26 cellular contexts compared by ENCODE assay signal in genomic region chr11:73743045-73743444, GRCh38.
"Had no signal": no experiment of that assay in that cellular context is flagged by ENCODE, and none has a peak within 500 bp of the region (broad histone marks: within the 10 kb centered on the region; RNA-seq: fewer than 3 reads in every experiment).

No MANE protein-coding gene starts in this region.

- H3K27me3 Mint-ChIP-seq: activated CD4-positive, alpha-beta memory T cell treated with anti-CD3 and anti-CD28 coated beads, Interleukin-2, amount 10 ng/mL, durations not matched to agents 7 days and 5 days; activated naive CD8-positive, alpha-beta T cell treated with anti-CD3 and anti-CD28 coated beads, Interleukin-2, amount 10 ng/mL, durations not matched to agents 7 days and 5 days; activated T-helper 17 cell treated with anti-CD3 and anti-CD28 coated beads, Interleukin-2, amount 50 U/mL, for 72 hours had no signal

- H3K4me3 ChIP-seq: adrenal gland, K562, Peyer's patch, SJCRH30 had no signal

- H3K9me3 Mint-ChIP-seq: activated CD4-positive, alpha-beta memory T cell treated with anti-CD3 and anti-CD28 coated beads, Interleukin-2, amount 10 ng/mL, durations not matched to agents 7 days and 5 days; activated naive CD4-positive, alpha-beta T cell treated with anti-CD3 and anti-CD28 coated beads for 36 hours; activated naive CD8-positive, alpha-beta T cell treated with anti-CD3 and anti-CD28 coated beads, Interleukin-2, amount 10 ng/mL, durations not matched to agents 7 days and 5 days; activated T-helper 17 cell treated with anti-CD3 and anti-CD28 coated beads, Interleukin-2, amount 50 U/mL, for 72 hours had no signal

- ATAC-seq: activated T-helper 17 cell treated with anti-CD3 and anti-CD28 coated beads, Interleukin-2, amount 50 U/mL, for 72 hours; K562; SK-N-SH treated with all-trans-retinoic acid at 6 μM for 48 hours had no signal

- FAIRE-seq: K562 had no signal

- H3K27me3 ChIP-seq: adrenal gland, Peyer's patch, SJCRH30 had no signal

- H3K27ac Mint-ChIP-seq: activated CD4-positive, alpha-beta memory T cell treated with anti-CD3 and anti-CD28 coated beads, Interleukin-2, amount 10 ng/mL, durations not matched to agents 7 days and 5 days; activated naive CD4-positive, alpha-beta T cell treated with anti-CD3 and anti-CD28 coated beads for 36 hours; activated naive CD8-positive, alpha-beta T cell treated with anti-CD3 and anti-CD28 coated beads, Interleukin-2, amount 10 ng/mL, durations not matched to agents 7 days and 5 days; activated T-helper 17 cell treated with anti-CD3 and anti-CD28 coated beads, Interleukin-2, amount 50 U/mL, for 72 hours had no signal

- H3K9me3 ChIP-seq: adrenal gland, Peyer's patch, SJCRH30 had no signal

- H3K27ac ChIP-seq: adrenal gland, Peyer's patch, RWPE1, SJCRH30 had no signal

- H3K4me3 Mint-ChIP-seq: activated CD4-positive, alpha-beta memory T cell treated with anti-CD3 and anti-CD28 coated beads, Interleukin-2, amount 10 ng/mL, durations not matched to agents 7 days and 5 days; activated naive CD4-positive, alpha-beta T cell treated with anti-CD3 and anti-CD28 coated beads for 36 hours; activated naive CD8-positive, alpha-beta T cell treated with anti-CD3 and anti-CD28 coated beads, Interleukin-2, amount 10 ng/mL, durations not matched to agents 7 days and 5 days; activated T-helper 17 cell treated with anti-CD3 and anti-CD28 coated beads, Interleukin-2, amount 50 U/mL, for 72 hours had no signal

- H3K4me1 ChIP-seq: Peyer's patch, SJCRH30 had no signal

- DNase-seq: activated CD4-positive, alpha-beta memory T cell treated with anti-CD3 and anti-CD28 coated beads, Interleukin-2, amount 10 ng/mL, durations not matched to agents 7 days and 5 days; activated CD4-positive, alpha-beta T cell treated with anti-CD3 and anti-CD28 coated beads, Interleukin-2, amount 50 U/mL, for 1 hour; activated CD4-positive, CD25-positive, alpha-beta regulatory T cell; activated gamma-delta T cell; activated naive CD4-positive, alpha-beta T cell treated with anti-CD3 and anti-CD28 coated beads for 36 hours; activated naive CD8-positive, alpha-beta T cell treated with anti-CD3 and anti-CD28 coated beads, Interleukin-2, amount 10 ng/mL, durations not matched to agents 7 days and 5 days; activated T-cell treated with anti-CD3 and anti-CD28 coated beads for 4 hours; activated T-cell treated with anti-CD3 and anti-CD28 coated beads, Interleukin-2, amount 50 U/mL, for 48 hours; adrenal gland; anterior cingulate cortex; Karpas-422; MM.1S; NCI-H1105; NCI-H1436; NCI-H1694 treated with DMSO at 0.1 percent for 48 hours; NCI-H2029 treated with DMSO at 0.1 percent for 48 hours; NCI-H345; NCI-H510A; Peyer's patch; Right ventricle myocardium superior; SJCRH30; SW 1271 had no signal

- H3K36me3 ChIP-seq: adrenal gland, Peyer's patch, SJCRH30 had no signal
